ENCODE assay signal across 22 cellular contexts in the genomic region with DNA sequence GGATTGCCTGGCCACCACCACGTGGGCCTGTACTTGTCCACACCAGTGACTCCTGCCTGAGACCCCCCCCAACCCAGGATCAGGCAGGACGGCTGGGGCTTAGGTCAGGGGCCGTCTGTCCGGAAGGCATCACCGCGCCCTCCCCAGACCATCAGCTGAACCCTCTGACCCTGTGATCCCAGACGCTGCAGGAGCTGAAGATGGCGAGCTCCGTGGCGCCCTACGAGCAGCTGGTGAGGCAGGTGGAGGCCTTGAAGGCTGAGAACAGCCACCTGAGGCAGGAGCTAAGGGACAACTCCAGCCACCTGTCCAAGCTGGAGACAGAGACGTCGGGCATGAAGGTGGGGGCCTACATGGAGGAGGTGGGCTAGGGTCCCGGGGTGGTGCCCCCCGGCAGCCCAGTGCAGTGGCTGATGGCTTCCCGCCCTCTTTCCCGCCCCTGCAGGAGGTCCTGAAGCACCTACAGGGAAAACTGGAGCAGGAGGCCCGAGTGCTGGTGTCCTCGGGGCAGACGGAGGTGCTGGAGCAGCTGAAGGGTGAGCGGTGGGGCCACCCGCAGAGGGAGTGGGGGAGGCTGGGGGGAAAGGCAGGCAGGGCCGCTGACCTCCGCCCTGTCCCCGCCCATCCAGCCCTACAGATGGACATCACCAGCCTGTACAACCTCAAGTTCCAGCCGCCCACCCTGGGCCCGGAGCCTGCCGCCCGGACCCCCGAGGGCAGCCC. TPM values are rescaled to one million over a fixed set of nuclear protein-coding genes. Genes with fewer than 3 reads are reported as not detected.
A peak's percentile ranks its signal among the peaks of the same experiment; 100 is the strongest.
DNase-seq lines count a peak whose midpoint lies in the region; ATAC-seq, FAIRE-seq and TF ChIP-seq lines count a peak whose summit lies in the region.
"Had no signal": no experiment of that assay in that cellular context is flagged by ENCODE, and none has a peak within 500 bp of the region (broad histone marks: within the 10 kb centered on the region; RNA-seq: fewer than 3 reads in every experiment).

No MANE protein-coding gene starts in this region.

- POLR2A ChIA-PET in A673 (lab: Charles Lee; ENCODE audit: low non-redundant PET) = interaction anchor here (0.5 kb wide), 1 partner anchor 16 kb away, joined by 3 read pairs; no protein-coding TSS in a partner anchor

- intact Hi-C loops in A673 (cut with micrococcal nuclease; ENCODE audit: unreplicated experiment) = no loop called here

- no peak overlapping the region for H2AFZ ChIP-seq in neuron (ENCODE audit: low read depth, low read length)

- H3K27ac ChIP-seq in cingulate gyrus (ENCODE audit: low read depth, low read length) (peak overlapping the region; percentile 87), A673 (ENCODE audit: low read depth, low read length, poor library complexity, severe bottlenecking) (no peak overlapping the region)
- H3K27ac ChIP-seq: ascending aorta, ovary, upper lobe of right lung had no signal

- no peak for TF ChIP-seq CTCF in BE2C (IDR thresholded peaks at IDR 0.05; ENCODE audit: low read depth, low read length)
- no peak for TF ChIP-seq CTCF in A673 (conservative IDR thresholded peaks at IDR 0.05; ENCODE audit: low read depth, low read length)

- H3K4me3 ChIP-seq in BE2C (ENCODE audit: low read depth, low read length) (peak overlapping the region; percentile 20; the same call in 1 of the 2 replicates), neuron (ENCODE audit: low read length) (peak overlapping the region; percentile 59), A673 (ENCODE audit: low read depth, low read length, poor library complexity, severe bottlenecking) (no peak overlapping the region), MG63 (no peak overlapping the region)
- H3K4me3 ChIP-seq: ovary, upper lobe of right lung had no signal

- H3K4me1 ChIP-seq in BE2C (peaks cover 21% of the 10 kb centered on the region), neuron (ENCODE audit: insufficient read depth, low read length) (peaks cover 41% of the 10 kb centered on the region), A673 (ENCODE audit: insufficient read depth, low read length, poor library complexity, severe bottlenecking) (peaks cover 29% of the 10 kb centered on the region)

- CTCF ChIA-PET in A673 (lab: Charles Lee) = no interaction called here

- no TSS peak for BruUV-seq in A673 (replicated peaks; lab: Mats Ljungman, UMichigan)

- no peak for TF ChIP-seq POLR2A in H54 (IDR thresholded peaks at IDR 0.05; ENCODE audit: low read depth, low read length)

- no peaks in the 10 kb centered on the region for H3K9me3 ChIP-seq in BE2C
- H3K9me3 ChIP-seq in neuron (ENCODE audit: low read length) = no peaks in the 10 kb centered on the region
- no peaks in the 10 kb centered on the region for H3K9me3 ChIP-seq in A673 (ENCODE audit: low read depth, low read length, poor library complexity, severe bottlenecking)
- H3K9me3 ChIP-seq in MG63 = no peaks in the 10 kb centered on the region
- H3K9me3 ChIP-seq: ascending aorta, ovary, SK-N-SH, upper lobe of right lung had no signal

- DNase-seq in BE2C = no peak
- DNase-seq in H54 (ENCODE audit: insufficient read length, low spot score) = peak; percentile 58
- no peak for DNase-seq in activated CD4-positive, alpha-beta T cell treated with anti-CD3 and anti-CD28 coated beads, Interleukin-2, amount 50 U/mL, for 4 hours
- DNase-seq in A673 (ENCODE audit: low spot score) = no peak
- DNase-seq in MG63 = no peak
- DNase-seq: activated CD4-positive, alpha-beta memory T cell treated with anti-CD3 and anti-CD28 coated beads, Interleukin-2, amount 10 ng/mL, durations not matched to agents 7 days and 5 days; activated CD4-positive, CD25-positive, alpha-beta regulatory T cell treated with anti-CD3 and anti-CD28 coated beads, Interleukin-2, amount 50 U/mL, for 72 hours; CD4-positive, CD25-positive, alpha-beta regulatory T cell; naive thymus-derived CD8-positive, alpha-beta T cell; NCI-H1436 treated with DMSO at 0.1 percent for 48 hours; NCI-H2107; ovary; stimulated activated CD4-positive, alpha-beta T cell treated with anti-CD3 and anti-CD28 coated beads, Interleukin-4, amount 100 ng/mL, for 1 hour; upper lobe of right lung had no signal

- no peak for ATAC-seq in activated CD4-positive, CD25-positive, alpha-beta regulatory T cell treated with anti-CD3 and anti-CD28 coated beads, Interleukin-2, amount 50 U/mL, for 24 hours
- ATAC-seq: activated T-helper 17 cell treated with anti-CD3 and anti-CD28 coated beads, Interleukin-2, amount 50 U/mL, for 72 hours; naive thymus-derived CD8-positive, alpha-beta T cell; upper lobe of right lung had no signal

- H3K36me3 ChIP-seq in BE2C (peaks cover 12% of the 10 kb centered on the region), neuron (ENCODE audit: insufficient read depth, low read length) (peaks cover 49% of the 10 kb centered on the region), A673 (ENCODE audit: insufficient read depth, low read length, poor library complexity, severe bottlenecking) (no peaks in the 10 kb centered on the region), MG63 (no peaks in the 10 kb centered on the region)
- H3K36me3 ChIP-seq: ascending aorta, ovary, upper lobe of right lung had no signal

- no peak for FAIRE-seq in H54 (lab: Jason Lieb, UNC)
- FAIRE-seq: keratinocyte, TTC549 had no signal

- no peaks in the 10 kb centered on the region for H3K27me3 ChIP-seq in BE2C
- H3K27me3 ChIP-seq in neuron (ENCODE audit: insufficient read depth, low read length) = no peaks in the 10 kb centered on the region
- peaks cover 32% of the 10 kb centered on the region for H3K27me3 ChIP-seq in A673 (replicated peaks; ENCODE audit: insufficient read depth, low read depth, low read length, poor library complexity)
- H3K27me3 ChIP-seq in MG63 = 0 out of 2 replicates have a peak, but pooled peaks cover 4% of the 10 kb centered on the region

RNA-seq across cellular contexts. Expression of gene APC2, which starts 3.0 kb away (rescaled TPM):
- 28.2 TPM for polyA plus RNA-seq in BE2C (2012; ENCODE audit: insufficient read depth, insufficient read length, low read depth)
- 1.3 and 1.9 TPM in 2 replicates for total RNA-seq in A673 (2021)
- 0.59 and 2.0 TPM in 2 replicates for total RNA-seq in MG63 (2014; rRNA removed; shearing (Covaris generic); ENCODE audit: low replicate concordance)
- total RNA-seq: ascending aorta had no signal
- polyA plus RNA-seq: naive thymus-derived CD8-positive, alpha-beta T cell had no signal

RNA-seq across cellular contexts. Expression of gene RPS15, which starts 14.8 kb away (rescaled TPM):
- polyA plus RNA-seq in BE2C (2012; ENCODE audit: insufficient read depth, insufficient read length, low read depth) = 4,587 TPM
- 1,685 and 1,696 TPM in 2 replicates for total RNA-seq in A673 (2021)
- total RNA-seq in MG63 (2014; rRNA removed; shearing (Covaris generic); ENCODE audit: low replicate concordance) = 702 and 820 TPM in 2 replicates

RNA-seq across cellular contexts. Expression of gene C19orf25, which starts 26.1 kb away (rescaled TPM):
- 162 TPM for polyA plus RNA-seq in BE2C (2012; ENCODE audit: insufficient read depth, insufficient read length, low read depth)
- total RNA-seq in A673 (2021) = 35.0 and 37.1 TPM in 2 replicates
- 25.6 and 51.6 TPM in 2 replicates for total RNA-seq in MG63 (2014; rRNA removed; shearing (Covaris generic); ENCODE audit: low replicate concordance)

RNA-seq across cellular contexts. Expression of gene PCSK4, which starts 37.2 kb away (rescaled TPM):
- polyA plus RNA-seq in BE2C (2012; ENCODE audit: insufficient read depth, insufficient read length, low read depth) = 3.1 TPM
- total RNA-seq in A673 (2021) = 7.2 and 11.1 TPM in 2 replicates
- total RNA-seq in MG63 (2014; rRNA removed; shearing (Covaris generic); ENCODE audit: low replicate concordance) = 0.40 and 9.0 TPM in 2 replicates

RNA-seq across cellular contexts. Expression of gene REEP6, which starts 38.0 kb away (rescaled TPM):
- polyA plus RNA-seq in BE2C (2012; ENCODE audit: insufficient read depth, insufficient read length, low read depth) = 4.7 TPM
- 4.7 and 6.8 TPM in 2 replicates for total RNA-seq in A673 (2021)
- 0.99 and 1.9 TPM in 2 replicates for total RNA-seq in MG63 (2014; rRNA removed; shearing (Covaris generic); ENCODE audit: low replicate concordance)

Comparison
In these comparisons a context has a peak if more than half of its experiments do, and no peak if none do; other contexts are left out.
1. H3K4me3 ChIP-seq: peak in BE2C (single experiment) and neuron (single experiment); none in A673 (single experiment) and MG63 (single experiment).